In the genomic region with DNA sequence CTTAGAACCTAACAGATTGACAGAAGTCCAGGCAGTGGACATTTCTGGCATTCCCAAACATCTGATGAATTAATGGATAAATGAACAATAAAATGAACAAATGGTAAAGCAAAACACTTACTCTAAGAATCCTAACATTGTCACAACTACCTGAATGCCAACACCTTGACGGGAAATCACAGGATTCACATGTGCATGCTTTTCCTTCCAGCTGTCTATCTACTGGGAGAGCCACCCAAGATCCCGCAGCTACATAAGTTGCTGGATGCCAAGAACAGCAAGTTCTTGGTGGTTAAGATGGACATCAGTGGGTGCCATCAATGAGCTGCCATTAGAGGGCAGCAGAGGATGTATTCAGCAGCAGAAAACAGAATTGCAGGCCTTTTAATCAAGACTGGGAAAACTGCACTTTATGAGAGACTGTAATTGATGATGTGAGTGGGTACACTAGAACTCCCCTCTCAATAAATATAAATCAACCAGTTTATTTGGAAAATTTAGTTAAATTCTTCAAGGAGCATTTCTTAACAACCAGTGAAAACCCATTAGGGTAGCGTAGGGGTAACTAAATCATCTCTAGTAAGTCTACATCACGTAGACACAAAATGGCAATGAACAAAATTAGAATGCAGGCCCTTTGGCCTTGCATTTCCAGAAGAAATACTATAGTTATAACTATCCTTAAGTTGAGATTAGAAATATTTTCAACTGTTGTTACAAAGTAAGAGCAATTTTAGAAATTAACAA, we compare ENCODE assay signal across 8 cellular contexts. TPM values are rescaled to one million over a fixed set of nuclear protein-coding genes. Genes with fewer than 3 reads are reported as not detected.
DNase-seq lines count a peak whose midpoint lies in the region; ATAC-seq and TF ChIP-seq lines count a peak whose summit lies in the region.

No MANE protein-coding gene starts in this region.

- intact Hi-C loops in left lung (cut with DNase I), result no loop called here

- H3K9me3 ChIP-seq in left lung, result no peaks in the 10 kb centered on the region

- H3K9me3 Mint-ChIP-seq in chondrocyte (ENCODE audit: low read depth), result no peaks in the 10 kb centered on the region

- H3K4me3 ChIP-seq in left lung, result no peak overlapping the region

- ATAC-seq in HG02763 (IDR thresholded peaks at IDR 0.05; ENCODE audit: unreplicated experiment) (peak; percentile 71), left lung (peak; percentile 98)

- no peaks in the 10 kb centered on the region for H3K27me3 Mint-ChIP-seq in chondrocyte (ENCODE audit: low read depth)

- no peaks in the 10 kb centered on the region for H3K36me3 ChIP-seq in left lung

- H3K4me3 Mint-ChIP-seq in chondrocyte (ENCODE audit: unreplicated experiment), result no peak overlapping the region

- H3K27ac ChIP-seq in VCaP, result no peak overlapping the region
- H3K27ac ChIP-seq in left lung, result no peak overlapping the region

- no peak overlapping the region for H3K27ac Mint-ChIP-seq in chondrocyte (ENCODE audit: unreplicated experiment)

- peak; percentile 65 for DNase-seq in activated CD8-positive, alpha-beta memory T cell treated with anti-CD3 and anti-CD28 coated beads for 24 hours
- no peak for DNase-seq in activated CD8-positive, alpha-beta memory T cell treated with anti-CD3 and anti-CD28 coated beads, Interleukin-2, amount 50 U/mL, for 48 hours
- DNase-seq in NCI-H2081 treated with DMSO at 0.1 percent for 48 hours (lab: John Stamatoyannopoulos, UW) (peak; percentile 49), chondrocyte (ENCODE audit: low spot score) (no peak), left lung (no peak)
- peak; percentile 32 to 38 for DNase-seq in stimulated activated CD4-positive, alpha-beta T cell treated with anti-CD3 and anti-CD28 coated beads, Interleukin-4, amount 100 ng/mL, for 4 hours

- peak; percentile 85 for TF ChIP-seq CTCF in VCaP (conservative IDR thresholded peaks at IDR 0.05)
- TF ChIP-seq CTCF in chondrocyte (IDR thresholded peaks at IDR 0.05), result peak; percentile 96
- TF ChIP-seq CTCF in left lung (IDR thresholded peaks at IDR 0.05), result peak; percentile 76 to 77

- H3K4me1 Mint-ChIP-seq in chondrocyte (ENCODE audit: low read depth), result peaks cover 11% of the 10 kb centered on the region

- H3K27me3 ChIP-seq in left lung, result no peaks in the 10 kb centered on the region

- H3K36me3 Mint-ChIP-seq in chondrocyte (ENCODE audit: low read depth), result no peaks in the 10 kb centered on the region

- no peaks in the 10 kb centered on the region for H3K4me1 ChIP-seq in left lung

RNA-seq across cellular contexts. Expression of gene SESTD1, which starts 45.6 kb away (rescaled TPM):
- total RNA-seq in chondrocyte (67.0 to 101 TPM (median 97.7 TPM) in 3 replicates), left lung (10 to 100 TPM; 75.8 to 76.9 TPM)

Comparison
In these comparisons a context has a peak if more than half of its experiments do, and no peak if none do; other contexts are left out.
1. DNase-seq: peak in activated CD8-positive, alpha-beta memory T cell treated with anti-CD3 and anti-CD28 coated beads for 24 hours (single experiment), NCI-H2081 treated with DMSO at 0.1 percent for 48 hours (single experiment) and stimulated activated CD4-positive, alpha-beta T cell treated with anti-CD3 and anti-CD28 coated beads, Interleukin-4, amount 100 ng/mL, for 4 hours (2 of 2); none in activated CD8-positive, alpha-beta memory T cell treated with anti-CD3 and anti-CD28 coated beads, Interleukin-2, amount 50 U/mL, for 48 hours (single experiment), chondrocyte (single experiment) and left lung (0 of 2).
2. Peak in every context shown above with its lines, with median percentiles within 50 percentile points of each other: CTCF ChIP-seq.